Comparison of ENCODE assay signal across 1 cellular context in the genomic region with DNA sequence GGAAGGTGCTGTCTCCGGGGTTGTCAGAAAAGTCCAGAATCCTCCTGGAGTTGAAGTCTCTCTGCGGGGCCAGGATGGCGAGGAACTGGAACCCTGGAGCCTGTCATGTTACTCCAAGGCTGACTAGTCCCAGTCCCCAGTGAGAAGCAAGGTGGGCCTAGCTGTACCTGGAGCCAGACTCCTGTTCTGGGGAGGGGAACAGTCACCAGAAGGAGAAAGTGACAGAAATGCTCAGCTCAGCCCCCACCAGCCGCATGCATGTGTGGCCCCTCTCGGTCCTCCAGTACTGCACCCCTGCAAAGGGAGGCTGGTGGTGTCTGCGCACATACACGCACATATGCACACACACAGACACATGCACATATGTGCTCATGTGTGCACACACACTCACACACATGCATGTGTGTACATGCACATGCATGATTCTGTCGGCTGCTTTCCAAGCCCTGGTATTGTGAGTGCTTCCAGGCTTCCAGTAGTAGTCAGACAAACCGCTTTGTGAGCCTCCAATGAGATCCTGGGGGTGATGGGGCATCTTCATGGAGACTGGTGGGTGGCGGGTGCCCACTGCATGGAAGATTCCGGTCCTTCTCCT.
TF ChIP-seq lines count a peak whose summit lies in the region.

No MANE protein-coding gene starts in this region.

TF ChIP-seq in SK-N-SH treated with all-trans-retinoic acid at 6 μM for 48 hours, 23 proteins besides CTCF, POLR2A, EP300 and RAD21 (continued from another document):
- TF ChIP-seq, protein P1, sequence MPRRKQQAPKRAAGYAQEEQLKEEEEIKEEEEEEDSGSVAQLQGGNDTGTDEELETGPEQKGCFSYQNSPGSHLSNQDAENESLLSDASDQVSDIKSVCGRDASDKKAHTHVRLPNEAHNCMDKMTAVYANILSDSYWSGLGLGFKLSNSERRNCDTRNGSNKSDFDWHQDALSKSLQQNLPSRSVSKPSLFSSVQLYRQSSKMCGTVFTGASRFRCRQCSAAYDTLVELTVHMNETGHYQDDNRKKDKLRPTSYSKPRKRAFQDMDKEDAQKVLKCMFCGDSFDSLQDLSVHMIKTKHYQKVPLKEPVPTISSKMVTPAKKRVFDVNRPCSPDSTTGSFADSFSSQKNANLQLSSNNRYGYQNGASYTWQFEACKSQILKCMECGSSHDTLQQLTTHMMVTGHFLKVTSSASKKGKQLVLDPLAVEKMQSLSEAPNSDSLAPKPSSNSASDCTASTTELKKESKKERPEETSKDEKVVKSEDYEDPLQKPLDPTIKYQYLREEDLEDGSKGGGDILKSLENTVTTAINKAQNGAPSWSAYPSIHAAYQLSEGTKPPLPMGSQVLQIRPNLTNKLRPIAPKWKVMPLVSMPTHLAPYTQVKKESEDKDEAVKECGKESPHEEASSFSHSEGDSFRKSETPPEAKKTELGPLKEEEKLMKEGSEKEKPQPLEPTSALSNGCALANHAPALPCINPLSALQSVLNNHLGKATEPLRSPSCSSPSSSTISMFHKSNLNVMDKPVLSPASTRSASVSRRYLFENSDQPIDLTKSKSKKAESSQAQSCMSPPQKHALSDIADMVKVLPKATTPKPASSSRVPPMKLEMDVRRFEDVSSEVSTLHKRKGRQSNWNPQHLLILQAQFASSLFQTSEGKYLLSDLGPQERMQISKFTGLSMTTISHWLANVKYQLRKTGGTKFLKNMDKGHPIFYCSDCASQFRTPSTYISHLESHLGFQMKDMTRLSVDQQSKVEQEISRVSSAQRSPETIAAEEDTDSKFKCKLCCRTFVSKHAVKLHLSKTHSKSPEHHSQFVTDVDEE (CRISPR knock-in tag; IDR thresholded peaks at IDR 0.05), result no peak
- TF ChIP-seq ESRRG (CRISPR knock-in tag; IDR thresholded peaks at IDR 0.05), result no peak
- TF ChIP-seq, protein P2, sequence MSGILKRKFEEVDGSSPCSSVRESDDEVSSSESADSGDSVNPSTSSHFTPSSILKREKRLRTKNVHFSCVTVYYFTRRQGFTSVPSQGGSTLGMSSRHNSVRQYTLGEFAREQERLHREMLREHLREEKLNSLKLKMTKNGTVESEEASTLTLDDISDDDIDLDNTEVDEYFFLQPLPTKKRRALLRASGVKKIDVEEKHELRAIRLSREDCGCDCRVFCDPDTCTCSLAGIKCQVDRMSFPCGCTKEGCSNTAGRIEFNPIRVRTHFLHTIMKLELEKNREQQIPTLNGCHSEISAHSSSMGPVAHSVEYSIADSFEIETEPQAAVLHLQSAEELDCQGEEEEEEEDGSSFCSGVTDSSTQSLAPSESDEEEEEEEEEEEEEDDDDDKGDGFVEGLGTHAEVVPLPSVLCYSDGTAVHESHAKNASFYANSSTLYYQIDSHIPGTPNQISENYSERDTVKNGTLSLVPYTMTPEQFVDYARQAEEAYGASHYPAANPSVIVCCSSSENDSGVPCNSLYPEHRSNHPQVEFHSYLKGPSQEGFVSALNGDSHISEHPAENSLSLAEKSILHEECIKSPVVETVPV (CRISPR knock-in tag; IDR thresholded peaks at IDR 0.05), result no peak
- no peak for TF ChIP-seq TCF4 (CRISPR knock-in tag; IDR thresholded peaks at IDR 0.05; ENCODE audit: borderline replicate concordance)
- no peak for TF ChIP-seq CSDC2 (CRISPR knock-in tag; IDR thresholded peaks at IDR 0.05)
- TF ChIP-seq, protein P3, sequence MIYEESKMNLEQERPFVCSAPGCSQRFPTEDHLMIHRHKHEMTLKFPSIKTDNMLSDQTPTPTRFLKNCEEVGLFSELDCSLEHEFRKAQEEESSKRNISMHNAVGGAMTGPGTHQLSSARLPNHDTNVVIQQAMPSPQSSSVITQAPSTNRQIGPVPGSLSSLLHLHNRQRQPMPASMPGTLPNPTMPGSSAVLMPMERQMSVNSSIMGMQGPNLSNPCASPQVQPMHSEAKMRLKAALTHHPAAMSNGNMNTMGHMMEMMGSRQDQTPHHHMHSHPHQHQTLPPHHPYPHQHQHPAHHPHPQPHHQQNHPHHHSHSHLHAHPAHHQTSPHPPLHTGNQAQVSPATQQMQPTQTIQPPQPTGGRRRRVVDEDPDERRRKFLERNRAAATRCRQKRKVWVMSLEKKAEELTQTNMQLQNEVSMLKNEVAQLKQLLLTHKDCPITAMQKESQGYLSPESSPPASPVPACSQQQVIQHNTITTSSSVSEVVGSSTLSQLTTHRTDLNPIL (CRISPR knock-in tag; IDR thresholded peaks at IDR 0.05; ENCODE audit: low read depth), result no peak
- TF ChIP-seq, protein P4, sequence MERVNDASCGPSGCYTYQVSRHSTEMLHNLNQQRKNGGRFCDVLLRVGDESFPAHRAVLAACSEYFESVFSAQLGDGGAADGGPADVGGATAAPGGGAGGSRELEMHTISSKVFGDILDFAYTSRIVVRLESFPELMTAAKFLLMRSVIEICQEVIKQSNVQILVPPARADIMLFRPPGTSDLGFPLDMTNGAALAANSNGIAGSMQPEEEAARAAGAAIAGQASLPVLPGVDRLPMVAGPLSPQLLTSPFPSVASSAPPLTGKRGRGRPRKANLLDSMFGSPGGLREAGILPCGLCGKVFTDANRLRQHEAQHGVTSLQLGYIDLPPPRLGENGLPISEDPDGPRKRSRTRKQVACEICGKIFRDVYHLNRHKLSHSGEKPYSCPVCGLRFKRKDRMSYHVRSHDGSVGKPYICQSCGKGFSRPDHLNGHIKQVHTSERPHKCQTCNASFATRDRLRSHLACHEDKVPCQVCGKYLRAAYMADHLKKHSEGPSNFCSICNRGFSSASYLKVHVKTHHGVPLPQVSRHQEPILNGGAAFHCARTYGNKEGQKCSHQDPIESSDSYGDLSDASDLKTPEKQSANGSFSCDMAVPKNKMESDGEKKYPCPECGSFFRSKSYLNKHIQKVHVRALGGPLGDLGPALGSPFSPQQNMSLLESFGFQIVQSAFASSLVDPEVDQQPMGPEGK (CRISPR knock-in tag; IDR thresholded peaks at IDR 0.05; ENCODE audit: borderline replicate concordance), result no peak
- TF ChIP-seq OSR1 (CRISPR knock-in tag; IDR thresholded peaks at IDR 0.05), result no peak
- TF ChIP-seq ZNF565 (CRISPR knock-in tag; conservative IDR thresholded peaks at IDR 0.05; ENCODE audit: low read depth), result no peak
- no peak for TF ChIP-seq RARB (CRISPR knock-in tag; IDR thresholded peaks at IDR 0.05)
